In the genomic region with DNA sequence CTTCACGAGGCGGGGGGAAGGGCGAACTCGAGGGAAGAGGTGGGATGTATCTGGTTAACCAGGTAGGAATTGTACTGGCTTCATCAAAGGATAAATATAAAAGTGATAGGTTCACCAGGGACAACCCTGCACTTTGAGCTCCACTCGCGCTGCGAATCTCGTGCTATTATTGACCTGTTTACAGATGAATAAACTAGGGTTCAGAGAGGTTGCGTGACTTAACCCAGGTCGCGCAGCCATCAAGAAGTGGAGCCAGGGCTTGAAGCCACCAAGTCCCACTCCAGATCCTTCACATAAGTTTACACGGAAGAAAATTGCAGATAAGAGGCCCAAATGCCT, we compare ENCODE assay signal across 8 cellular contexts. TPM values are rescaled to one million over a fixed set of nuclear protein-coding genes. Genes with fewer than 3 reads are reported as not detected.
A peak's percentile ranks its signal among the peaks of the same experiment; 100 is the strongest.
DNase-seq lines count a peak whose midpoint lies in the region; ATAC-seq and TF ChIP-seq lines count a peak whose summit lies in the region.

No MANE protein-coding gene starts in this region.

- H3K36me3 Mint-ChIP-seq in activated naive CD4-positive, alpha-beta T cell treated with anti-CD3 and anti-CD28 coated beads for 36 hours (ENCODE audit: low read depth), result no peaks in the 10 kb centered on the region
- H3K36me3 Mint-ChIP-seq in T-cell, result no peaks in the 10 kb centered on the region

- peaks cover 3% of the 10 kb centered on the region for H3K27me3 ChIP-seq in thyroid gland

- in situ Hi-C loops in astrocyte of the cerebellum (cut with HindIII; ENCODE audit: low sequenced_read_pairs), result no loop called here

- CTCF ChIA-PET in activated naive CD4-positive, alpha-beta T cell treated with anti-CD3 and anti-CD28 coated beads for 36 hours (lab: Charles Lee), result interaction anchor here (0.6 to 2.4 kb wide), 7 partner anchors 16 to 177 kb away, joined by 3 to 8 read pairs (median 3); no protein-coding TSS in a partner anchor
- CTCF ChIA-PET in T-cell (lab: Charles Lee), result no interaction called here

- peak overlapping the region in 2 of 3 donors; percentile 66 to 72 for H3K27ac ChIP-seq in thyroid gland

- no peaks in the 10 kb centered on the region for H3K36me3 ChIP-seq in thyroid gland

- H3K4me3 ChIP-seq in astrocyte of the cerebellum (ENCODE audit: low read depth, low read length) (peak overlapping the region; percentile 57), lower leg skin (ENCODE audit: low read depth, poor library complexity, severe bottlenecking) (peak overlapping the region; percentile 41), thyroid gland (replicated peaks in 1 of 3) (peak overlapping the region in 2 of 3 donors; percentile 22 to 43)

- H3K4me1 ChIP-seq in thyroid gland, result peaks cover 14 to 33% of the 10 kb centered on the region in 2 donors

- no peaks in the 10 kb centered on the region for H3K9me3 ChIP-seq in thyroid gland

- H3K4me3 Mint-ChIP-seq in activated naive CD4-positive, alpha-beta T cell treated with anti-CD3 and anti-CD28 coated beads for 36 hours, result peak overlapping the region; percentile 67
- peak overlapping the region in 1 of 3 donors; percentile 24 for H3K4me3 Mint-ChIP-seq in T-cell

- peaks cover 23% of the 10 kb centered on the region for H3K4me1 Mint-ChIP-seq in activated naive CD4-positive, alpha-beta T cell treated with anti-CD3 and anti-CD28 coated beads for 36 hours (ENCODE audit: low read depth)
- peaks cover 9 to 26% (median 25%) of the 10 kb centered on the region in 3 donors for H3K4me1 Mint-ChIP-seq in T-cell

- no peak for TF ChIP-seq POLR2A in lower leg skin (IDR thresholded peaks at IDR 0.05)
- TF ChIP-seq POLR2A in thyroid gland (IDR thresholded peaks at IDR 0.05), result no peak

- ATAC-seq in T-cell (replicated peaks in 1 of 4) (no peak), GM18519 (IDR thresholded peaks at IDR 0.05; ENCODE audit: low FRiP score, unreplicated experiment) (no peak)

- peak overlapping the region; percentile 24 for H3K27ac Mint-ChIP-seq in activated naive CD4-positive, alpha-beta T cell treated with anti-CD3 and anti-CD28 coated beads for 36 hours
- H3K27ac Mint-ChIP-seq in T-cell, result no peak overlapping the region

- intact Hi-C loops in activated naive CD4-positive, alpha-beta T cell treated with anti-CD3 and anti-CD28 coated beads for 36 hours (cut with micrococcal nuclease), result loop anchor here (1.0 to 10.0 kb wide), 5 partner anchors 29 to 683 kb away; a partner anchor contains a TSS
- intact Hi-C loops in lower leg skin (cut with DNase I; ENCODE audit: low total_unique reads) (no loop called here), thyroid gland (cut with DNase I) (no loop called here)

- H3K9me3 Mint-ChIP-seq in activated naive CD4-positive, alpha-beta T cell treated with anti-CD3 and anti-CD28 coated beads for 36 hours, result no peaks in the 10 kb centered on the region
- no peaks in the 10 kb centered on the region for H3K9me3 Mint-ChIP-seq in T-cell

- 37 to 39% methylated on average over 12 of the region's 12 CpGs for WGBS in lower leg skin, 2 donors
- 42% methylated on average over 12 of the region's 12 CpGs for WGBS in thyroid gland, 2 donors

- peaks cover 45% of the 10 kb centered on the region for H3K27me3 Mint-ChIP-seq in activated naive CD4-positive, alpha-beta T cell treated with anti-CD3 and anti-CD28 coated beads for 36 hours (ENCODE audit: low read depth)
- peaks cover 55 to 66% of the 10 kb centered on the region in 2 donors for H3K27me3 Mint-ChIP-seq in T-cell

- no peak for TF ChIP-seq CTCF in astrocyte of the cerebellum (IDR thresholded peaks at IDR 0.05; ENCODE audit: low read depth, low read length, missing control alignments)
- no peak for TF ChIP-seq CTCF in lower leg skin (IDR thresholded peaks at IDR 0.05)
- TF ChIP-seq CTCF in thyroid gland (IDR thresholded peaks at IDR 0.05), result no peak

- POLR2A ChIA-PET in T-cell (lab: Charles Lee), result no interaction called here

- no peak for DNase-seq in activated naive CD4-positive, alpha-beta T cell treated with anti-CD3 and anti-CD28 coated beads for 36 hours
- no peak for DNase-seq in activated naive CD4-positive, alpha-beta T cell (lab: John Stamatoyannopoulos, UW)
- DNase-seq in astrocyte of the cerebellum (ENCODE audit: low read depth) (no peak), lower leg skin (ENCODE audit: low spot score in 2 of 2) (no peak), thyroid gland (no peak), T-cell (no peak)
- no peak for DNase-seq in NK-92 treated with Interleukin-12 subunit alpha and Interleukin-12 subunit beta, amount 100 ng/mL, for 24 hours (lab: John Stamatoyannopoulos, UW)

RNA-seq across cellular contexts. Expression of a gene that starts 1.4 kb away (rescaled TPM):
- total RNA-seq in activated naive CD4-positive, alpha-beta T cell treated with anti-CD3 and anti-CD28 coated beads for 36 hours, result 1 to 10 TPM; 2.4 to 2.5 TPM
- total RNA-seq in lower leg skin (10 to 100 TPM; 12.4 to 33.4 (median 20.6) TPM), thyroid gland (10 to 100 TPM; 10.4 to 42.2 (median 18.4) TPM), T-cell (under 1 TPM in 3 of 5 donors, not detected in 2; 0.66 to 0.85 (median 0.76) TPM)
